In genomic region chr2:11357428-11357972, GRCh38 we compare ENCODE assay signal across 1 cellular context.
TF ChIP-seq lines count a peak whose summit lies in the region.

No MANE protein-coding gene starts in this region.

TF ChIP-seq in HepG2, 621 proteins besides CTCF, POLR2A, EP300 and RAD21 (continued from another document and continues in another):
- TF ChIP-seq MED1 (CRISPR knock-in tag; IDR thresholded peaks at IDR 0.05) = peak; percentile 100
- no peak; the same call in 1 of the 2 replicates for TF ChIP-seq ZNF570 (CRISPR knock-in tag; IDR thresholded peaks at IDR 0.05; ENCODE audit: borderline replicate concordance)
- TF ChIP-seq, protein P1, sequence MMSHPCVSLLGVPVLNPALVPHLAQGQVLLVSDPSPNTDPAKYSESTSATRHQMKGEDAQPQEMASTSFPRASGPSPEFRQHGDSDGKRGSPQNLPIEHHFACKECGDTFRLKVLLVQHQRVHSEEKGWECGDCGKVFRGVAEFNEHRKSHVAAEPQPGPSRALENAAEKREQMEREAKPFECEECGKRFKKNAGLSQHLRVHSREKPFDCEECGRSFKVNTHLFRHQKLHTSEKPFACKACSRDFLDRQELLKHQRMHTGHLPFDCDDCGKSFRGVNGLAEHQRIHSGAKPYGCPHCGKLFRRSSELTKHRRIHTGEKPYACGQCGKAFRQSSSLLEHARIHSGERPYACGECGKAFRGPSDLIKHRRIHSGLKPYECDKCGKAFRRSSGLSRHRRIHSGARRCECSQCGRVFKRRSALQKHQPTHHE (CRISPR knock-in tag; IDR thresholded peaks at IDR 0.05; ENCODE audit: borderline replicate concordance) = no peak; the same call in 1 of the 2 replicates
- no peak for TF ChIP-seq SP140L (CRISPR knock-in tag; IDR thresholded peaks at IDR 0.05; ENCODE audit: borderline replicate concordance)
- peak; percentile 84; the same call in 1 of the 2 replicates for TF ChIP-seq ZNF616 (CRISPR knock-in tag; IDR thresholded peaks at IDR 0.05; ENCODE audit: low read depth)
- no peak for TF ChIP-seq ZUFSP (CRISPR knock-in tag; IDR thresholded peaks at IDR 0.05; ENCODE audit: borderline replicate concordance)
- peak; percentile 92; the same call in 1 of the 2 replicates for TF ChIP-seq ZNF780A (CRISPR knock-in tag; IDR thresholded peaks at IDR 0.05)
- TF ChIP-seq WIZ (CRISPR knock-in tag; IDR thresholded peaks at IDR 0.05) = peak; percentile 89; the same call in 1 of the 2 replicates
- TF ChIP-seq CREBL2 (CRISPR knock-in tag; IDR thresholded peaks at IDR 0.05; ENCODE audit: borderline replicate concordance) = 0 out of 2 replicates have a peak, but pooled peaks have one; percentile 44
- TF ChIP-seq MBNL3 (CRISPR knock-in tag; conservative IDR thresholded peaks at IDR 0.05) = no peak
- no peak for TF ChIP-seq KLF15 (CRISPR knock-in tag; IDR thresholded peaks at IDR 0.05; ENCODE audit: borderline replicate concordance)
- peak; percentile 99 for TF ChIP-seq ZNF136 (CRISPR knock-in tag; IDR thresholded peaks at IDR 0.05; ENCODE audit: low read depth)
- TF ChIP-seq MTA3 (CRISPR knock-in tag; IDR thresholded peaks at IDR 0.05) = no peak
- peak; percentile 98 for TF ChIP-seq ZMAT3 (CRISPR knock-in tag; conservative IDR thresholded peaks at IDR 0.05)
- peak; percentile 91 for TF ChIP-seq ZNF768 (CRISPR knock-in tag; IDR thresholded peaks at IDR 0.05)
- no peak for TF ChIP-seq PHB2 (IDR thresholded peaks at IDR 0.05; ENCODE audit: partially characterized antibody)
- TF ChIP-seq PITX1 (CRISPR knock-in tag; IDR thresholded peaks at IDR 0.05) = peak; percentile 99
- TF ChIP-seq POLR2AphosphoS5 (IDR thresholded peaks at IDR 0.05; ENCODE audit: low read depth, low read length) = peak; percentile 63
- no peak for TF ChIP-seq SYNCRIP (IDR thresholded peaks at IDR 0.05; ENCODE audit: insufficient read depth, low read depth, low read length)
- peak; percentile 89; the same call in 1 of the 2 replicates for TF ChIP-seq ZNF431 (CRISPR knock-in tag; IDR thresholded peaks at IDR 0.05; ENCODE audit: borderline replicate concordance, low read depth)
- no peak for TF ChIP-seq ZNF382 (CRISPR knock-in tag; IDR thresholded peaks at IDR 0.05; ENCODE audit: borderline replicate concordance)
- TF ChIP-seq ZNF777 (CRISPR knock-in tag; IDR thresholded peaks at IDR 0.05) = peak; percentile 84
- TF ChIP-seq BRCA1 (CRISPR knock-in tag; IDR thresholded peaks at IDR 0.05) = peak; percentile 98
- TF ChIP-seq ZNF607 (CRISPR knock-in tag; IDR thresholded peaks at IDR 0.05; ENCODE audit: borderline replicate concordance) = peak; percentile 92; the same call in 1 of the 2 replicates
- TF ChIP-seq ZNF569 (CRISPR knock-in tag; IDR thresholded peaks at IDR 0.05; ENCODE audit: borderline replicate concordance) = peak; percentile 55; the same call in 1 of the 2 replicates
- peak; percentile 98 for TF ChIP-seq MEIS1 (CRISPR knock-in tag; IDR thresholded peaks at IDR 0.05; ENCODE audit: borderline replicate concordance)
- no peak for TF ChIP-seq ATAD3A (CRISPR knock-in tag; IDR thresholded peaks at IDR 0.05)
- peak; percentile 92; the same call in 1 of the 2 replicates for TF ChIP-seq ZNF773 (CRISPR knock-in tag; IDR thresholded peaks at IDR 0.05; ENCODE audit: borderline replicate concordance)
- peak; percentile 78 for TF ChIP-seq ZNF143 (CRISPR knock-in tag; IDR thresholded peaks at IDR 0.05)
- TF ChIP-seq TRIM24 (CRISPR knock-in tag; IDR thresholded peaks at IDR 0.05) = peak; percentile 98
- no peak for TF ChIP-seq MATR3 (CRISPR knock-in tag; IDR thresholded peaks at IDR 0.05)
- TF ChIP-seq MAF1 (CRISPR knock-in tag; IDR thresholded peaks at IDR 0.05; ENCODE audit: borderline replicate concordance) = peak; percentile 92
- peak; percentile 58 for TF ChIP-seq SRSF1 (optimal IDR thresholded peaks at IDR 0.05; ENCODE audit: low read depth, low read length)
- TF ChIP-seq ZFP37 (CRISPR knock-in tag; IDR thresholded peaks at IDR 0.05; ENCODE audit: borderline replicate concordance) = peak; percentile 97; the same call in 1 of the 2 replicates
- TF ChIP-seq, protein P2, sequence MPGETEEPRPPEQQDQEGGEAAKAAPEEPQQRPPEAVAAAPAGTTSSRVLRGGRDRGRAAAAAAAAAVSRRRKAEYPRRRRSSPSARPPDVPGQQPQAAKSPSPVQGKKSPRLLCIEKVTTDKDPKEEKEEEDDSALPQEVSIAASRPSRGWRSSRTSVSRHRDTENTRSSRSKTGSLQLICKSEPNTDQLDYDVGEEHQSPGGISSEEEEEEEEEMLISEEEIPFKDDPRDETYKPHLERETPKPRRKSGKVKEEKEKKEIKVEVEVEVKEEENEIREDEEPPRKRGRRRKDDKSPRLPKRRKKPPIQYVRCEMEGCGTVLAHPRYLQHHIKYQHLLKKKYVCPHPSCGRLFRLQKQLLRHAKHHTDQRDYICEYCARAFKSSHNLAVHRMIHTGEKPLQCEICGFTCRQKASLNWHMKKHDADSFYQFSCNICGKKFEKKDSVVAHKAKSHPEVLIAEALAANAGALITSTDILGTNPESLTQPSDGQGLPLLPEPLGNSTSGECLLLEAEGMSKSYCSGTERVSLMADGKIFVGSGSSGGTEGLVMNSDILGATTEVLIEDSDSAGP (CRISPR knock-in tag; IDR thresholded peaks at IDR 0.05; ENCODE audit: borderline replicate concordance) = peak; percentile 97
- TF ChIP-seq ZFYVE20 (CRISPR knock-in tag; IDR thresholded peaks at IDR 0.05; ENCODE audit: borderline replicate concordance, low read depth) = no peak
- peak; percentile 95 for TF ChIP-seq KDM1A (CRISPR knock-in tag; IDR thresholded peaks at IDR 0.05)
- TF ChIP-seq, protein P3, sequence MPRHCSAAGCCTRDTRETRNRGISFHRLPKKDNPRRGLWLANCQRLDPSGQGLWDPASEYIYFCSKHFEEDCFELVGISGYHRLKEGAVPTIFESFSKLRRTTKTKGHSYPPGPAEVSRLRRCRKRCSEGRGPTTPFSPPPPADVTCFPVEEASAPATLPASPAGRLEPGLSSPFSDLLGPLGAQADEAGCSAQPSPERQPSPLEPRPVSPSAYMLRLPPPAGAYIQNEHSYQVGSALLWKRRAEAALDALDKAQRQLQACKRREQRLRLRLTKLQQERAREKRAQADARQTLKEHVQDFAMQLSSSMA (CRISPR knock-in tag; IDR thresholded peaks at IDR 0.05) = peak; percentile 50; the same call in 1 of the 2 replicates
- TF ChIP-seq XRCC5 (optimal IDR thresholded peaks at IDR 0.05; ENCODE audit: low read length) = peak; percentile 99
- no peak for TF ChIP-seq RAD51 (IDR thresholded peaks at IDR 0.05; ENCODE audit: borderline replicate concordance)
- peak; percentile 99 for TF ChIP-seq ZFP90 (CRISPR knock-in tag; IDR thresholded peaks at IDR 0.05; ENCODE audit: borderline replicate concordance)
- TF ChIP-seq ZNF75D (CRISPR knock-in tag; IDR thresholded peaks at IDR 0.05; ENCODE audit: borderline replicate concordance) = no peak
- TF ChIP-seq ATM (IDR thresholded peaks at IDR 0.05; ENCODE audit: borderline replicate concordance) = no peak
- TF ChIP-seq SIN3B (IDR thresholded peaks at IDR 0.05; ENCODE audit: low read length) = no peak
- no peak for TF ChIP-seq HCFC1 (IDR thresholded peaks at IDR 0.05; ENCODE audit: low read depth, low read length)
- peak; percentile 95 for TF ChIP-seq NFAT5 (CRISPR knock-in tag; IDR thresholded peaks at IDR 0.05)
- TF ChIP-seq MAZ (IDR thresholded peaks at IDR 0.05; ENCODE audit: borderline replicate concordance, low read depth, low read length) = peak; percentile 77
- TF ChIP-seq MAZ (CRISPR knock-in tag; IDR thresholded peaks at IDR 0.05; ENCODE audit: low read depth) = peak; percentile 97
- peak; percentile 99 for TF ChIP-seq ASH2L (IDR thresholded peaks at IDR 0.05; ENCODE audit: insufficient read length, low read depth, low read length)
- TF ChIP-seq KLF12 (CRISPR knock-in tag; IDR thresholded peaks at IDR 0.05; ENCODE audit: borderline replicate concordance) = peak; percentile 87; the same call in 1 of the 2 replicates
- peak; percentile 95 for TF ChIP-seq ZNF761 (CRISPR knock-in tag; conservative IDR thresholded peaks at IDR 0.05)
- TF ChIP-seq, protein P4, sequence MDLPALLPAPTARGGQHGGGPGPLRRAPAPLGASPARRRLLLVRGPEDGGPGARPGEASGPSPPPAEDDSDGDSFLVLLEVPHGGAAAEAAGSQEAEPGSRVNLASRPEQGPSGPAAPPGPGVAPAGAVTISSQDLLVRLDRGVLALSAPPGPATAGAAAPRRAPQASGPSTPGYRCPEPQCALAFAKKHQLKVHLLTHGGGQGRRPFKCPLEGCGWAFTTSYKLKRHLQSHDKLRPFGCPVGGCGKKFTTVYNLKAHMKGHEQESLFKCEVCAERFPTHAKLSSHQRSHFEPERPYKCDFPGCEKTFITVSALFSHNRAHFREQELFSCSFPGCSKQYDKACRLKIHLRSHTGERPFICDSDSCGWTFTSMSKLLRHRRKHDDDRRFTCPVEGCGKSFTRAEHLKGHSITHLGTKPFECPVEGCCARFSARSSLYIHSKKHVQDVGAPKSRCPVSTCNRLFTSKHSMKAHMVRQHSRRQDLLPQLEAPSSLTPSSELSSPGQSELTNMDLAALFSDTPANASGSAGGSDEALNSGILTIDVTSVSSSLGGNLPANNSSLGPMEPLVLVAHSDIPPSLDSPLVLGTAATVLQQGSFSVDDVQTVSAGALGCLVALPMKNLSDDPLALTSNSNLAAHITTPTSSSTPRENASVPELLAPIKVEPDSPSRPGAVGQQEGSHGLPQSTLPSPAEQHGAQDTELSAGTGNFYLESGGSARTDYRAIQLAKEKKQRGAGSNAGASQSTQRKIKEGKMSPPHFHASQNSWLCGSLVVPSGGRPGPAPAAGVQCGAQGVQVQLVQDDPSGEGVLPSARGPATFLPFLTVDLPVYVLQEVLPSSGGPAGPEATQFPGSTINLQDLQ (CRISPR knock-in tag; IDR thresholded peaks at IDR 0.05) = peak; percentile 96; the same call in 1 of the 2 replicates
- peak; percentile 94 for TF ChIP-seq HBP1 (CRISPR knock-in tag; IDR thresholded peaks at IDR 0.05; ENCODE audit: low read depth)
- no peak; the same call in 1 of the 2 replicates for TF ChIP-seq ZNF441 (CRISPR knock-in tag; IDR thresholded peaks at IDR 0.05; ENCODE audit: borderline replicate concordance)
